In the genomic region with DNA sequence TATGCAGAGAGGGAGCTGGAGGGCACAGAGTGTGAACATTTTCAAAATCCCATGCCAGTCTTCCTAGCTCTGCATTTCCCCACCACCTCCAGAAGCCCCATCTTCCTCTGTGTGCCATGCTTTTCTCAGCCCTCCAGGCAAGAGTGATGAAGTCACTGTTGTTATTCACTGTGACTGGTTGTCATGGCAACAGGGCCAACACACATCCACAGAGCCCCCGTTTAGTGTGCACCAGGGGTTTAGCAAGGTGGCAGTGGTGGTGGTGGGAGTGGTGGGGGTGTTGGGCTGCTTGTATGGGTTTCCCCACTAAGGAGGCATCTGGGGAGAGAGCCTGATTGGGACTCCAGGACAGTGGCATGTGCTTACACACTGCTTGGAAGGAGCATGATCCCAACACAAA, we compare ENCODE assay signal across 24 cellular contexts.
DNase-seq lines count a peak whose midpoint lies in the region; ATAC-seq, FAIRE-seq and TF ChIP-seq lines count a peak whose summit lies in the region.
"Had no signal": no experiment of that assay in that cellular context is flagged by ENCODE, and none has a peak within 500 bp of the region (broad histone marks: within the 10 kb centered on the region; RNA-seq: fewer than 3 reads in every experiment).

No MANE protein-coding gene starts in this region.

- BruUV-seq in HepG2 (replicated peaks; lab: Mats Ljungman, UMichigan) (no TSS peak), GM12878 (replicated peaks; lab: Mats Ljungman, UMichigan) (no TSS peak)

- DNase-seq in HepG2 (ENCODE audit: low spot score): no peak
- no peak for DNase-seq in right lobe of liver
- no peak for DNase-seq in GM12878 (ENCODE audit: low read depth, low spot score)
- peak; percentile 66 for DNase-seq in islet precursor cell
- DNase-seq in esophagus muscularis mucosa (ENCODE audit: extremely low spot score): no peak
- no peak for DNase-seq in dedifferentiated amniotic fluid mesenchymal stem cell (ENCODE audit: extremely low spot score)
- DNase-seq in stimulated activated naive B cell treated with anti-CD40 and anti-IgM and Interleukin-4, amounts not matched to agents 10 μg/mL and 1 μg/mL and 100 μg/mL, for 72 hours: no peak
- DNase-seq: activated CD4-positive, alpha-beta T cell treated with anti-CD3 and anti-CD28 coated beads for 36 hours; activated naive CD4-positive, alpha-beta T cell treated with anti-CD3 and anti-CD28 coated beads, Interleukin-2, amount 50 U/mL, for 16 hours; left colon; naive thymus-derived CD4-positive, alpha-beta T cell; NCI-H1436; NCI-H2107; NCI-H510A treated with DMSO at 0.1 percent for 48 hours; ovary; stimulated activated CD4-positive, alpha-beta T cell treated with anti-CD3 and anti-CD28 coated beads, Interleukin-4, amount 100 ng/mL, for 24 hours; stimulated activated naive CD4-positive, alpha-beta T cell had no signal

- RAD21 ChIA-PET in GM12878 (lab: Charles Lee; ENCODE audit: unreplicated experiment): no interaction called here

- no peak overlapping the region for H3K9ac ChIP-seq in HepG2 (ENCODE audit: insufficient read depth, low read depth, low read length)
- no peak overlapping the region for H3K9ac ChIP-seq in GM12878 (ENCODE audit: control insufficient read depth, insufficient read depth, low read length)

- peaks cover 0 to 10% of the 10 kb centered on the region in 2 experiments; a peak in 1 of 5 replicates for H3K27me3 ChIP-seq in HepG2 (ENCODE audit: control insufficient read depth in 1 of 2, insufficient read depth in 2 of 2, low read length in 2 of 2)
- H3K27me3 ChIP-seq in right lobe of liver: no peaks in the 10 kb centered on the region
- no peaks in the 10 kb centered on the region for H3K27me3 ChIP-seq in GM12878 (replicated peaks in 1 of 2; ENCODE audit: control insufficient read depth in 2 of 2, insufficient read depth in 2 of 2, low read length in 1 of 2)
- H3K27me3 ChIP-seq in esophagus muscularis mucosa: peaks cover 0 to 22% (median 0%) of the 10 kb centered on the region in 4 donors
- H3K27me3 ChIP-seq: ovary, right atrium auricular region, SJSA1 had no signal

- H3K27ac ChIP-seq in HepG2 (ENCODE audit: extremely low read length, insufficient read depth, low read length) (no peak overlapping the region), right lobe of liver (no peak overlapping the region), GM12878 (ENCODE audit: control insufficient read depth, insufficient read depth) (no peak overlapping the region), esophagus muscularis mucosa (replicated peaks in 1 of 4) (no peak overlapping the region)
- H3K27ac ChIP-seq: coronary artery, ovary, right atrium auricular region, SJSA1 had no signal

- ATAC-seq in HepG2: no peak
- ATAC-seq in right lobe of liver: no peak
- ATAC-seq in GM12878: peak; percentile 48
- ATAC-seq in stimulated activated naive B cell treated with anti-CD40 and anti-IgM and Interleukin-4, amounts not matched to agents 10 μg/mL and 1 μg/mL and 100 μg/mL, for 72 hours (replicated peaks): no peak
- ATAC-seq: activated CD4-positive, alpha-beta T cell treated with anti-CD3 and anti-CD28 coated beads for 36 hours; left colon; naive thymus-derived CD4-positive, alpha-beta T cell had no signal

- H3K27ac Mint-ChIP-seq in stimulated activated naive B cell treated with anti-CD40 and anti-IgM and Interleukin-4, amounts not matched to agents 10 μg/mL and 1 μg/mL and 100 μg/mL, for 72 hours: no peak overlapping the region
- H3K27ac Mint-ChIP-seq: activated CD4-positive, alpha-beta T cell treated with anti-CD3 and anti-CD28 coated beads for 36 hours; CD14-positive monocyte; mesothelial cell of epicardium; T-helper 1 cell treated with Interleukin-12 subunit alpha and Interleukin-12 subunit beta and Interleukin-4 antibody, amounts not matched to agents 30 μg/mL and 1 μg/mL, for 36 hours had no signal

- no peak for TF ChIP-seq RAD21 in HepG2 (CRISPR knock-in tag; IDR thresholded peaks at IDR 0.05)
- no peak for TF ChIP-seq RAD21 in GM12878 (IDR thresholded peaks at IDR 0.05; ENCODE audit: insufficient read depth, low read depth, low read length)

- H3K9me3 Mint-ChIP-seq in stimulated activated naive B cell treated with anti-CD40 and anti-IgM and Interleukin-4, amounts not matched to agents 10 μg/mL and 1 μg/mL and 100 μg/mL, for 72 hours: no peaks in the 10 kb centered on the region
- H3K9me3 Mint-ChIP-seq: mesothelial cell of epicardium; naive thymus-derived CD4-positive, alpha-beta T cell; T-helper 1 cell treated with Interleukin-12 subunit alpha and Interleukin-12 subunit beta and Interleukin-4 antibody, amounts not matched to agents 30 μg/mL and 1 μg/mL, for 36 hours had no signal

- intact Hi-C loops in HepG2 (cut with micrococcal nuclease; ENCODE audit: unreplicated experiment) (no loop called here), right lobe of liver (cut with DNase I) (no loop called here), GM12878 (cut with micrococcal nuclease; ENCODE audit: unreplicated experiment) (no loop called here), esophagus muscularis mucosa (cut with DNase I) (no loop called here)

- 0% methylated on average over 1 of the region's 1 CpG for WGBS in HepG2 (ENCODE audit: low lambda C conversion rate)
- WGBS in right lobe of liver (ENCODE audit: insufficient coverage, low coverage, low lambda C conversion rate, missing lambda C conversion rate): no CpG with 5 or more reads among the region's 1 CpG
- WGBS in GM12878 (ENCODE audit: insufficient coverage, insufficient replicate concordance, low lambda C conversion rate, missing lambda C conversion rate): 0% methylated on average over 1 of the region's 1 CpG
- WGBS in esophagus muscularis mucosa: 80% methylated on average over 1 of the region's 1 CpG

- TF ChIP-seq POLR2A in HepG2 (IDR thresholded peaks at IDR 0.05; ENCODE audit: insufficient read depth in 1 of 2, low read depth in 2 of 2, low read length in 2 of 2) (no peak), right lobe of liver (IDR thresholded peaks at IDR 0.05) (no peak), GM12878 (IDR thresholded peaks at IDR 0.05; ENCODE audit: low read depth, low read length) (no peak), esophagus muscularis mucosa (IDR thresholded peaks at IDR 0.05; ENCODE audit: low read depth) (no peak)

- TF ChIP-seq EP300 in HepG2 (IDR thresholded peaks at IDR 0.05; ENCODE audit: low read depth in 2 of 2, low read length in 2 of 2): no peak
- TF ChIP-seq EP300 in HepG2 (CRISPR knock-in tag; IDR thresholded peaks at IDR 0.05; ENCODE audit: borderline replicate concordance): no peak
- no peak for TF ChIP-seq EP300 in GM12878 (IDR thresholded peaks at IDR 0.05; ENCODE audit: borderline replicate concordance in 1 of 2, control insufficient read depth in 1 of 2, low read depth in 2 of 2, low read length in 2 of 2)
- TF ChIP-seq EP300 in esophagus muscularis mucosa (IDR thresholded peaks at IDR 0.05): no peak

- POLR2A ChIA-PET in HepG2 (lab: Yijun Ruan, JAX): no interaction called here
- POLR2A ChIA-PET in GM12878 (lab: Charles Lee): no interaction called here

- H3K36me3 Mint-ChIP-seq in stimulated activated naive B cell treated with anti-CD40 and anti-IgM and Interleukin-4, amounts not matched to agents 10 μg/mL and 1 μg/mL and 100 μg/mL, for 72 hours: no peaks in the 10 kb centered on the region
- H3K36me3 Mint-ChIP-seq: CD14-positive monocyte; mesothelial cell of epicardium; naive thymus-derived CD4-positive, alpha-beta T cell had no signal

- no peaks in the 10 kb centered on the region for H3K79me2 ChIP-seq in HepG2 (ENCODE audit: insufficient read depth, low read length)
- H3K79me2 ChIP-seq in GM12878 (ENCODE audit: control insufficient read depth, insufficient read depth, low read length): no peaks in the 10 kb centered on the region

- no peak overlapping the region for H2AFZ ChIP-seq in HepG2 (ENCODE audit: low read length)
- H2AFZ ChIP-seq in GM12878 (ENCODE audit: control insufficient read depth, low read depth, low read length): no peak overlapping the region

- peaks cover 0 to 6% of the 10 kb centered on the region in 2 donors for H3K27me3 Mint-ChIP-seq in stimulated activated naive B cell treated with anti-CD40 and anti-IgM and Interleukin-4, amounts not matched to agents 10 μg/mL and 1 μg/mL and 100 μg/mL, for 72 hours

- H3K4me1 Mint-ChIP-seq in stimulated activated naive B cell treated with anti-CD40 and anti-IgM and Interleukin-4, amounts not matched to agents 10 μg/mL and 1 μg/mL and 100 μg/mL, for 72 hours: no peaks in the 10 kb centered on the region
- H3K4me1 Mint-ChIP-seq: activated CD4-positive, alpha-beta T cell treated with anti-CD3 and anti-CD28 coated beads for 36 hours; CD14-positive monocyte had no signal

- no peaks in the 10 kb centered on the region for H3K9me3 ChIP-seq in HepG2 (ENCODE audit: low read length)
- H3K9me3 ChIP-seq in right lobe of liver: no peaks in the 10 kb centered on the region
- H3K9me3 ChIP-seq in GM12878 (replicated peaks; ENCODE audit: control insufficient read depth, insufficient read depth, low read length): no peaks in the 10 kb centered on the region
- H3K9me3 ChIP-seq in esophagus muscularis mucosa: no peaks in the 10 kb centered on the region
- H3K9me3 ChIP-seq: ovary, right atrium auricular region, SJSA1 had no signal

- CTCF ChIA-PET in HepG2 (lab: Yijun Ruan, JAX; ENCODE audit: low intra/inter-chr PET ratio, low total read pairs): no interaction called here
- CTCF ChIA-PET in GM12878 (lab: Yijun Ruan, JAX): no interaction called here

- H3K36me3 ChIP-seq in HepG2 (replicated peaks in 1 of 2; ENCODE audit: control insufficient read depth in 1 of 2, insufficient read depth in 2 of 2, low read length in 2 of 2): no peaks in the 10 kb centered on the region
- no peaks in the 10 kb centered on the region for H3K36me3 ChIP-seq in right lobe of liver
- no peaks in the 10 kb centered on the region for H3K36me3 ChIP-seq in GM12878 (ENCODE audit: control insufficient read depth in 2 of 2, insufficient read depth in 2 of 2, low read length in 1 of 2)
- H3K36me3 ChIP-seq in esophagus muscularis mucosa: no peaks in the 10 kb centered on the region
- H3K36me3 ChIP-seq: ovary, right atrium auricular region, SJSA1 had no signal

- H4K20me1 ChIP-seq in HepG2 (ENCODE audit: insufficient read depth, low read length) (no peaks in the 10 kb centered on the region), GM12878 (ENCODE audit: control insufficient read depth, insufficient read depth) (no peaks in the 10 kb centered on the region)

- no peaks in the 10 kb centered on the region for H3K4me1 ChIP-seq in HepG2 (ENCODE audit: insufficient read depth, low read length)
- H3K4me1 ChIP-seq in right lobe of liver: no peaks in the 10 kb centered on the region
- no peaks in the 10 kb centered on the region; the same call in 1 of the 2 replicates for H3K4me1 ChIP-seq in GM12878 (ENCODE audit: control insufficient read depth, insufficient read depth, low read length)
- H3K4me1 ChIP-seq in esophagus muscularis mucosa: no peaks in the 10 kb centered on the region
- H3K4me1 ChIP-seq: right atrium auricular region, SJSA1 had no signal

- no peak overlapping the region for H3K4me3 Mint-ChIP-seq in stimulated activated naive B cell treated with anti-CD40 and anti-IgM and Interleukin-4, amounts not matched to agents 10 μg/mL and 1 μg/mL and 100 μg/mL, for 72 hours
- H3K4me3 Mint-ChIP-seq: activated CD4-positive, alpha-beta T cell treated with anti-CD3 and anti-CD28 coated beads for 36 hours; CD14-positive monocyte; mesothelial cell of epicardium; naive thymus-derived CD4-positive, alpha-beta T cell; T-helper 1 cell treated with Interleukin-12 subunit alpha and Interleukin-12 subunit beta and Interleukin-4 antibody, amounts not matched to agents 30 μg/mL and 1 μg/mL, for 36 hours had no signal

- no peak for TF ChIP-seq CTCF in HepG2 (CRISPR knock-in tag; IDR thresholded peaks at IDR 0.05)
- no peak for TF ChIP-seq CTCF in right lobe of liver (IDR thresholded peaks at IDR 0.05)
- no peak for TF ChIP-seq CTCF in GM12878 (IDR thresholded peaks at IDR 0.05 in 2 of 3, conservative IDR thresholded peaks at IDR 0.05 in 1 of 3; ENCODE audit: control insufficient read depth in 2 of 3, extremely low read depth in 1 of 3, insufficient read depth in 1 of 3, low read depth in 3 of 3, low read length in 3 of 3)
- no peak for TF ChIP-seq CTCF in esophagus muscularis mucosa (IDR thresholded peaks at IDR 0.05)

- FAIRE-seq in HepG2 (lab: Jason Lieb, UNC) (no peak), GM12878 (lab: Jason Lieb, UNC) (no peak)
- FAIRE-seq: urothelium cell line had no signal

- no peak overlapping the region for H3K4me3 ChIP-seq in HepG2 (replicated peaks in 1 of 3; ENCODE audit: insufficient read depth in 1 of 3, low read depth in 2 of 3, low read length in 3 of 3)
- no peak overlapping the region for H3K4me3 ChIP-seq in right lobe of liver
- no peak overlapping the region for H3K4me3 ChIP-seq in GM12878
- H3K4me3 ChIP-seq in esophagus muscularis mucosa: no peak overlapping the region
- H3K4me3 ChIP-seq: coronary artery, ovary, right atrium auricular region, SJSA1 had no signal

- in situ Hi-C loops in HepG2 (cut with HindIII; ENCODE audit: extremely low pct_ligation_motif_present, low pct_unique_long_range_greater_than_20kb) (no loop called here), GM12878 (cut with MboI) (no loop called here)

- no peak overlapping the region for H3K4me2 ChIP-seq in HepG2 (ENCODE audit: low read depth, low read length)
- H3K4me2 ChIP-seq in GM12878 (ENCODE audit: control insufficient read depth, insufficient read depth): no peak overlapping the region

- SMC1A ChIA-PET in GM12878 (lab: Charles Lee; ENCODE audit: uncharacterized antibody, unreplicated experiment): no interaction called here
